In the genomic region with DNA sequence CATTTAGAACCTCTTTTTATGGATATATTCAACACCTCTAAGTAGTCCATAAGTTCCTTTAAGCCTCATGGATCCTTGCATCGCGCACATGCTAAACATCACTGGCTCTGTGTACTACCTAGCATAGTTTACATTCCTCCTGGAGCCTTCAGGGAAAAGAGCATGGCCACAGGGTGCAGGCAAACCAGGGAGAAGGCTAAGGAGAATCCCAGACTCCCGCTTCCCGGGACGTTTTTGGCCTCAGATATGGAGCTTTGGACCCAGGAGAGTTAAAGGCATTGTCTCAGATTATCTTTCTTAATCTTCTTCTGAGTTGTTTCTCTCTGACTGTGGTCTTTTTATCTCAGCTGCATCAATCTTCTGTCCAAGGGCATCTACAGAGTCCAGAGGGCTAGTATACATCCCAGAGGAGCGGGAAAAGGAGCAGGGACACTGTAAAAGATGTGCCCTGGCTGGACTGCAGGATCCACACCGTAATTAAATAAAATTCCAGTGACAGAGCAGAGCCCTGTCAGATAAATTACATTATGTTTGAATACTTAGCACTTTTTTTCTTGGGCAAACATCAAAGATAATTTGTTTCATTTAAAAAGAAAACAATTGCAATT, we compare ENCODE assay signal across 1 cellular context.
TF ChIP-seq lines count a peak whose summit lies in the region.

No MANE protein-coding gene starts in this region.

TF ChIP-seq in SK-N-SH, 30 proteins besides CTCF, POLR2A, EP300 and RAD21 (continued from another document):
- TF ChIP-seq NRF1 (IDR thresholded peaks at IDR 0.05; ENCODE audit: low read depth, low read length): no peak
- TF ChIP-seq, protein P1, sequence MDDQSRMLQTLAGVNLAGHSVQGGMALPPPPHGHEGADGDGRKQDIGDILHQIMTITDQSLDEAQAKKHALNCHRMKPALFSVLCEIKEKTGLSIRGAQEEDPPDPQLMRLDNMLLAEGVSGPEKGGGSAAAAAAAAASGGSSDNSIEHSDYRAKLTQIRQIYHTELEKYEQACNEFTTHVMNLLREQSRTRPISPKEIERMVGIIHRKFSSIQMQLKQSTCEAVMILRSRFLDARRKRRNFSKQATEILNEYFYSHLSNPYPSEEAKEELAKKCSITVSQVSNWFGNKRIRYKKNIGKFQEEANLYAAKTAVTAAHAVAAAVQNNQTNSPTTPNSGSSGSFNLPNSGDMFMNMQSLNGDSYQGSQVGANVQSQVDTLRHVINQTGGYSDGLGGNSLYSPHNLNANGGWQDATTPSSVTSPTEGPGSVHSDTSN (IDR thresholded peaks at IDR 0.05): no peak
- TF ChIP-seq MXI1 (IDR thresholded peaks at IDR 0.05; ENCODE audit: low read depth, low read length): peak; percentile 34; the same call in 1 of the 2 replicates
- TF ChIP-seq RCOR1 (IDR thresholded peaks at IDR 0.05; ENCODE audit: low read length): peak; percentile 51; the same call in 1 of the 2 replicates
